In genomic region chr5:163261647-163262269, GRCh38 we compare ENCODE assay signal across 17 cellular contexts.
"Had no signal": no experiment of that assay in that cellular context is flagged by ENCODE, and none has a peak within 500 bp of the region (broad histone marks: within the 10 kb centered on the region; RNA-seq: fewer than 3 reads in every experiment).

No MANE protein-coding gene starts in this region.

- H3K4me1 Mint-ChIP-seq: central memory CD8-positive, alpha-beta T cell; naive thymus-derived CD8-positive, alpha-beta T cell had no signal

- H3K4me2 ChIP-seq: hepatocyte had no signal

- H3K27ac Mint-ChIP-seq: naive thymus-derived CD8-positive, alpha-beta T cell had no signal

- H3K27me3 ChIP-seq: adrenal gland, hepatocyte, neutrophil, right atrium auricular region, thyroid gland had no signal

- H3K9me3 ChIP-seq: adrenal gland, mucosa of descending colon, neutrophil, thyroid gland had no signal

- H3K9me3 Mint-ChIP-seq: central memory CD8-positive, alpha-beta T cell had no signal

- FAIRE-seq: small intestine, urothelium cell line had no signal

- H2AFZ ChIP-seq: hepatocyte had no signal

- H3K4me3 Mint-ChIP-seq: central memory CD8-positive, alpha-beta T cell; naive thymus-derived CD8-positive, alpha-beta T cell had no signal

- H3K36me3 Mint-ChIP-seq: naive thymus-derived CD8-positive, alpha-beta T cell had no signal

- DNase-seq: activated CD4-positive, alpha-beta T cell treated with anti-CD3 and anti-CD28 coated beads, Interleukin-2, amount 50 U/mL, for 1 hour; activated naive CD4-positive, alpha-beta T cell treated with anti-CD3 and anti-CD28 coated beads, Interleukin-2, amount 50 U/mL, for 16 hours; adrenal gland; cortex of kidney; effector CD8-positive, alpha-beta T cell; kidney glomerular epithelial cell; mucosa of descending colon; naive thymus-derived CD8-positive, alpha-beta T cell; posterior cingulate gyrus; small intestine; thyroid gland had no signal

- ATAC-seq: mucosa of descending colon; naive thymus-derived CD8-positive, alpha-beta T cell had no signal

- H3K79me2 ChIP-seq: hepatocyte had no signal

- H3K4me3 ChIP-seq: adrenal gland, hepatocyte, mucosa of descending colon, right atrium auricular region, thyroid gland had no signal

- H3K27me3 Mint-ChIP-seq: central memory CD8-positive, alpha-beta T cell had no signal

- H3K36me3 ChIP-seq: adrenal gland, neutrophil, right atrium auricular region, thyroid gland had no signal

- H3K27ac ChIP-seq: adrenal gland, epithelial cell of prostate, hepatocyte, neutrophil, right atrium auricular region, thyroid gland had no signal

- H3K4me1 ChIP-seq: adrenal gland, right atrium auricular region, thyroid gland had no signal
